In the genomic region with DNA sequence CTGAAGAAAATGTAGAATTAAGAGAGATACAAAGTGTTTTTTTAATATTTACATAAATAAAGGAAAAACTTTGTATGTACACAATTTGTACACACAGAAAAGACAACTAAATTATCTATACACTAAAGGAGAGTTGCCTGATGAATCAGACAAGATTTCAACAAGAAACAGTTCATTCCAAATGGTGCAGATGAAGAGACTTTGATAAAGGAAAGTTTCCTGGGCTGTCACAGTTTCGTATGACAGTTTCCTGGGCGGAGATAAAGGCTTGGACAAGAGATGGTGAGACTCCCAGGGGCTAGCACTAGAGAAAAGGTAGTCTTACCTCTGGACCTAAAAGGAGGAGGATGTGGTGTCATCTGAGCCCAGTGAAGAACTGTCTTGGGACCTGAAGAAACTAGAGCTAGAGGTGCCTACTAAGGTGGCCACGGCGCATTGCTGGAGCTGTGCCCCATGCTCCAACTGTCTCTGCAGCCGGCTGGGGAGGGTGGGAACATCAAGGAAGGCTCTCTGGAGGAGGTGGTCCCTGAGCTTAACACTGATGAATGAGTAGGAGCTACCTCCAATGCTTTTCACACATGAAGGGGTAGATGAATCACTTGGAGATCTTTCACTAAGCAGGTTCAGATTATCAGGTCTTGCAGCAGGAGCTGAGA, we compare ENCODE assay signal across 2 cellular contexts.
TF ChIP-seq lines count a peak whose summit lies in the region.

No MANE protein-coding gene starts in this region.

TF ChIP-seq in A549, 52 proteins besides CTCF, POLR2A, EP300 and RAD21:
- TF ChIP-seq, protein P1, sequence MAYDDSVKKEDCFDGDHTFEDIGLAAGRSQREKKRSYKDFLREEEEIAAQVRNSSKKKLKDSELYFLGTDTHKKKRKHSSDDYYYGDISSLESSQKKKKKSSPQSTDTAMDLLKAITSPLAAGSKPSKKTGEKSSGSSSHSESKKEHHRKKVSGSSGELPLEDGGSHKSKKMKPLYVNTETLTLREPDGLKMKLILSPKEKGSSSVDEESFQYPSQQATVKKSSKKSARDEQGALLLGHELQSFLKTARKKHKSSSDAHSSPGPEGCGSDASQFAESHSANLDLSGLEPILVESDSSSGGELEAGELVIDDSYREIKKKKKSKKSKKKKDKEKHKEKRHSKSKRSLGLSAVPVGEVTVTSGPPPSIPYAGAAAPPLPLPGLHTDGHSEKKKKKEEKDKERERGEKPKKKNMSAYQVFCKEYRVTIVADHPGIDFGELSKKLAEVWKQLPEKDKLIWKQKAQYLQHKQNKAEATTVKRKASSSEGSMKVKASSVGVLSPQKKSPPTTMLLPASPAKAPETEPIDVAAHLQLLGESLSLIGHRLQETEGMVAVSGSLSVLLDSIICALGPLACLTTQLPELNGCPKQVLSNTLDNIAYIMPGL (CRISPR knock-in tag; IDR thresholded peaks at IDR 0.05; ENCODE audit: borderline replicate concordance) = no peak
- TF ChIP-seq RNF2 (IDR thresholded peaks at IDR 0.05; ENCODE audit: borderline replicate concordance, low read depth) (no peak), EHMT2 (IDR thresholded peaks at IDR 0.05; ENCODE audit: low read depth) (no peak), RARB (CRISPR knock-in tag; IDR thresholded peaks at IDR 0.05) (no peak), SREBF2 (IDR thresholded peaks at IDR 0.05) (no peak), KDM5A (IDR thresholded peaks at IDR 0.05) (no peak), HES2 (IDR thresholded peaks at IDR 0.05) (no peak), MAZ (IDR thresholded peaks at IDR 0.05; ENCODE audit: borderline replicate concordance, low read depth, low read length) (no peak), JUN (IDR thresholded peaks at IDR 0.05) (no peak), CHD4 (IDR thresholded peaks at IDR 0.05; ENCODE audit: borderline replicate concordance) (no peak)
- TF ChIP-seq, protein P2, sequence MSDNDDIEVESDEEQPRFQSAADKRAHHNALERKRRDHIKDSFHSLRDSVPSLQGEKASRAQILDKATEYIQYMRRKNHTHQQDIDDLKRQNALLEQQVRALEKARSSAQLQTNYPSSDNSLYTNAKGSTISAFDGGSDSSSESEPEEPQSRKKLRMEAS (IDR thresholded peaks at IDR 0.05) = no peak

TF ChIP-seq in IMR-90, 13 proteins besides CTCF, POLR2A, EP300 and RAD21:
- TF ChIP-seq MAZ (IDR thresholded peaks at IDR 0.05; ENCODE audit: borderline replicate concordance, low read depth, low read length) (no peak), SMC3 (IDR thresholded peaks at IDR 0.05; ENCODE audit: low read depth, low read length) (no peak), CHD1 (IDR thresholded peaks at IDR 0.05; ENCODE audit: low read depth, low read length) (no peak), MAFK (IDR thresholded peaks at IDR 0.05; ENCODE audit: low read depth, low read length) (no peak), CEBPB (IDR thresholded peaks at IDR 0.05; ENCODE audit: low read depth, low read length) (no peak), RFX5 (IDR thresholded peaks at IDR 0.05; ENCODE audit: low read depth, low read length) (no peak), FOS (IDR thresholded peaks at IDR 0.05; ENCODE audit: low read depth, low read length) (no peak), MXI1 (IDR thresholded peaks at IDR 0.05; ENCODE audit: borderline replicate concordance, low read depth, low read length) (no peak), RCOR1 (IDR thresholded peaks at IDR 0.05; ENCODE audit: insufficient replicate concordance, low read length) (no peak), NFE2L2 (IDR thresholded peaks at IDR 0.05; ENCODE audit: low read depth, low read length) (no peak)
- TF ChIP-seq, protein P3, sequence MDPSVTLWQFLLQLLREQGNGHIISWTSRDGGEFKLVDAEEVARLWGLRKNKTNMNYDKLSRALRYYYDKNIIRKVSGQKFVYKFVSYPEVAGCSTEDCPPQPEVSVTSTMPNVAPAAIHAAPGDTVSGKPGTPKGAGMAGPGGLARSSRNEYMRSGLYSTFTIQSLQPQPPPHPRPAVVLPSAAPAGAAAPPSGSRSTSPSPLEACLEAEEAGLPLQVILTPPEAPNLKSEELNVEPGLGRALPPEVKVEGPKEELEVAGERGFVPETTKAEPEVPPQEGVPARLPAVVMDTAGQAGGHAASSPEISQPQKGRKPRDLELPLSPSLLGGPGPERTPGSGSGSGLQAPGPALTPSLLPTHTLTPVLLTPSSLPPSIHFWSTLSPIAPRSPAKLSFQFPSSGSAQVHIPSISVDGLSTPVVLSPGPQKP (IDR thresholded peaks at IDR 0.05; ENCODE audit: borderline replicate concordance, low read depth, low read length) = no peak
TF ChIP-seq in IMR-90: peak in this region for 0.
